In the genomic region with DNA sequence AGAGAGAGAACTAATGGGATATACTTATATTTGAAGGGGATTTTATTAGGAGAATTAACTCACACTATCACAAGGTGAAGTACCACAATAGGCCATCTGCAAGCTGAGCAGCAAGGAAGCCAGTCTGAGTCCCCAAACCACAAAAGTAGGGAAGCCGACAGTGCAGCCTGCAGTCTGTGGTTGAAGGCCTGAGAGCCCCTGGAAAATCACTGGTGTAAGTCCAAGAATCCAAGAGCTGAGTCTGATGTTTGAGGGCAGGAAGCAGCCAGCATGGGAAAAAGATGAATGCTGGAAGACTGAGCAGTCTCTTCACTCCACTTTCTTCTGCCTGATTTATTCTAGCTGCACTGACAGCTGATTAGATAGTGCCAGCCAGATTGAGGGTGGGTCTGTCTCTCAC, we compare ENCODE assay signal across 10 cellular contexts.
"Had no signal": no experiment of that assay in that cellular context is flagged by ENCODE, and none has a peak within 500 bp of the region (broad histone marks: within the 10 kb centered on the region; RNA-seq: fewer than 3 reads in every experiment).

No MANE protein-coding gene starts in this region.

- DNase-seq: activated B cell treated with CpG ODN at 0.5 μM for 24 hours; activated CD4-positive, alpha-beta T cell treated with anti-CD3 and anti-CD28 coated beads, Interleukin-2, amount 10 ng/mL, durations not matched to agents 24 days and 14 days; activated naive CD4-positive, alpha-beta T cell; activated naive CD8-positive, alpha-beta T cell treated with anti-CD3 and anti-CD28 coated beads, Interleukin-2, amount 10 ng/mL, durations not matched to agents 7 days and 5 days; gastrocnemius medialis; naive thymus-derived CD4-positive, alpha-beta T cell; stimulated activated CD4-positive, alpha-beta T cell treated with anti-CD3 and anti-CD28 coated beads, Interleukin-2, amount 100 ng/mL, for 48 hours; tibial artery had no signal

- FAIRE-seq: islet of Langerhans, urothelium cell line had no signal
